ENCODE assay signal across 29 cellular contexts in the genomic region with DNA sequence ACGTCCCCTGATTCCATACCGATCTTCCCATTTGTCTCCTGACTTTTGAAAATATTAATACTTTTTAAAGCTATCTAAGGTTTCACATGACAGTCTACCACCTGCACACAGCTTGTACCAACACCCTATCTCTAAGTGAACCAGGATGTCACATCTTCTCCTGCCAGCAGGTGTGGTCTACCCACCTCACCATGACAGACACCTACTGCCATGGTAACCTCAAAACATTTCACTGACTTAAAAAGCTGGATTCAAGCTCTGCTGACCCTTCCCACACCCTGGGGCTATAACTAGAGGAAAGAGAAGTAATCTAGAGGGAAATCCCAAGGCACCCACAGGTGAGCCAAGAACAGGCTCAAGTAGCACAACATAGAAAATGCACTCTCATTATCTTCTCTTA. TPM values are rescaled to one million over a fixed set of nuclear protein-coding genes. Genes with fewer than 3 reads are reported as not detected.
DNase-seq lines count a peak whose midpoint lies in the region; ATAC-seq and TF ChIP-seq lines count a peak whose summit lies in the region.
"Had no signal": no experiment of that assay in that cellular context is flagged by ENCODE, and none has a peak within 500 bp of the region (broad histone marks: within the 10 kb centered on the region; RNA-seq: fewer than 3 reads in every experiment).

No MANE protein-coding gene starts in this region.

- no peak for TF ChIP-seq CTCF in body of pancreas (IDR thresholded peaks at IDR 0.05)

- no peak for TF ChIP-seq POLR2A in body of pancreas (IDR thresholded peaks at IDR 0.05)

- peaks cover 25% of the 10 kb centered on the region for H3K4me1 Mint-ChIP-seq in activated naive CD8-positive, alpha-beta T cell treated with anti-CD3 and anti-CD28 coated beads, Interleukin-2, amount 10 ng/mL, durations not matched to agents 7 days and 5 days
- peaks cover 21% of the 10 kb centered on the region for H3K4me1 Mint-ChIP-seq in activated naive CD8-positive, alpha-beta T cell treated with anti-CD3 and anti-CD28 coated beads, Interleukin-2, amount 50 U/mL, for 24 hours
- peaks cover 52% of the 10 kb centered on the region for H3K4me1 Mint-ChIP-seq in T-helper 2 cell treated with Interferon-gamma antibody and Interleukin-4, amounts not matched to agents 5 μg/mL and 100 μg/mL, for 36 hours (ENCODE audit: low read depth)

- no peak overlapping the region for H3K4me3 ChIP-seq in right cardiac atrium (ENCODE audit: low read length)
- no peak overlapping the region for H3K4me3 ChIP-seq in body of pancreas
- H3K4me3 ChIP-seq: BLaER1 treated with 17β-estradiol and CSF1 and Interleukin-3, amounts not matched to agents 10 nM and 100 nM; gastrocnemius medialis; K562; skin epidermis had no signal

- no peaks in the 10 kb centered on the region for H3K36me3 Mint-ChIP-seq in activated naive CD8-positive, alpha-beta T cell treated with anti-CD3 and anti-CD28 coated beads, Interleukin-2, amount 10 ng/mL, durations not matched to agents 7 days and 5 days
- H3K36me3 Mint-ChIP-seq in activated naive CD8-positive, alpha-beta T cell treated with anti-CD3 and anti-CD28 coated beads, Interleukin-2, amount 50 U/mL, for 24 hours (ENCODE audit: low read depth): no peaks in the 10 kb centered on the region
- no peaks in the 10 kb centered on the region for H3K36me3 Mint-ChIP-seq in T-helper 2 cell treated with Interferon-gamma antibody and Interleukin-4, amounts not matched to agents 5 μg/mL and 100 μg/mL, for 36 hours (ENCODE audit: low read depth)
- H3K36me3 Mint-ChIP-seq: activated naive CD8-positive, alpha-beta T cell treated with anti-CD3 and anti-CD28 coated beads for 36 hours had no signal

- 93% methylated on average over 2 of the region's 2 CpGs for WGBS in right cardiac atrium
- WGBS in body of pancreas, 2 donors: 89 to 94% methylated on average over 2 of the region's 2 CpGs

- POLR2A ChIA-PET in activated naive CD8-positive, alpha-beta T cell treated with anti-CD3 and anti-CD28 coated beads, Interleukin-2, amount 10 ng/mL, durations not matched to agents 7 days and 5 days (lab: Charles Lee): interaction anchor here (0.9 kb wide), 1 partner anchor 28 kb away, joined by 3 read pairs; no protein-coding TSS in a partner anchor

- intact Hi-C loops in right cardiac atrium (cut with DNase I): no loop called here
- intact Hi-C loops in body of pancreas (cut with DNase I): no loop called here

- no peaks in the 10 kb centered on the region for H3K9me3 ChIP-seq in right cardiac atrium (ENCODE audit: control insufficient read depth, low read length)
- no peaks in the 10 kb centered on the region for H3K9me3 ChIP-seq in body of pancreas
- H3K9me3 ChIP-seq: BLaER1 treated with 17β-estradiol and CSF1 and Interleukin-3, amounts not matched to agents 10 nM and 100 nM; gastrocnemius medialis had no signal

- peaks cover 2% of the 10 kb centered on the region for H3K27me3 Mint-ChIP-seq in activated naive CD8-positive, alpha-beta T cell treated with anti-CD3 and anti-CD28 coated beads, Interleukin-2, amount 10 ng/mL, durations not matched to agents 7 days and 5 days
- peaks cover 2% of the 10 kb centered on the region for H3K27me3 Mint-ChIP-seq in activated naive CD8-positive, alpha-beta T cell treated with anti-CD3 and anti-CD28 coated beads, Interleukin-2, amount 50 U/mL, for 24 hours
- no peaks in the 10 kb centered on the region for H3K27me3 Mint-ChIP-seq in T-helper 2 cell treated with Interferon-gamma antibody and Interleukin-4, amounts not matched to agents 5 μg/mL and 100 μg/mL, for 36 hours (ENCODE audit: low read depth)
- H3K27me3 Mint-ChIP-seq: activated naive CD8-positive, alpha-beta T cell treated with anti-CD3 and anti-CD28 coated beads for 36 hours; activated T-helper 17 cell treated with anti-CD3 and anti-CD28 coated beads, Interleukin-2, amount 50 U/mL, for 72 hours had no signal

- H3K36me3 ChIP-seq in body of pancreas (replicated peaks in 1 of 2; ENCODE audit: insufficient read depth in 1 of 2, low read depth in 2 of 2): no peaks in the 10 kb centered on the region
- H3K36me3 ChIP-seq: BLaER1 treated with 17β-estradiol and CSF1 and Interleukin-3, amounts not matched to agents 10 nM and 100 nM; gastrocnemius medialis had no signal

- no peak for DNase-seq in activated naive CD8-positive, alpha-beta T cell treated with anti-CD3 and anti-CD28 coated beads, Interleukin-2, amount 10 ng/mL, durations not matched to agents 7 days and 5 days
- no peak for DNase-seq in activated naive CD8-positive, alpha-beta T cell treated with anti-CD3 and anti-CD28 coated beads, Interleukin-2, amount 50 U/mL, for 24 hours
- DNase-seq in T-helper 2 cell treated with Interferon-gamma antibody and Interleukin-4, amounts not matched to agents 5 μg/mL and 100 μg/mL, for 36 hours (ENCODE audit: low spot score): no peak
- DNase-seq in kidney tubule cell (ENCODE audit: low spot score) (peak; percentile 50), NCI-H1105 treated with DMSO at 0.1 percent for 48 hours (lab: John Stamatoyannopoulos, UW) (no peak), right cardiac atrium (no peak), body of pancreas (no peak)
- DNase-seq: activated CD8-positive, alpha-beta memory T cell treated with anti-CD3 and anti-CD28 coated beads, Interleukin-2, amount 50 U/mL, for 4 hours; activated naive CD8-positive, alpha-beta T cell treated with anti-CD3 and anti-CD28 coated beads for 36 hours; dermis blood vessel endothelial cell; EL; gastrocnemius medialis; left colon; NCI-H1417 treated with DMSO at 0.1 percent for 48 hours; NCI-H2081 treated with DMSO at 0.1 percent for 48 hours; NCI-H345; NCI-H748 treated with DMSO at 0.1 percent for 48 hours; occipital lobe had no signal

- H3K27me3 ChIP-seq in right cardiac atrium (ENCODE audit: control insufficient read depth, insufficient read depth): no peaks in the 10 kb centered on the region
- H3K27me3 ChIP-seq in body of pancreas: no peaks in the 10 kb centered on the region
- H3K27me3 ChIP-seq: BLaER1 treated with 17β-estradiol and CSF1 and Interleukin-3, amounts not matched to agents 10 nM and 100 nM; gastrocnemius medialis had no signal

- no peaks in the 10 kb centered on the region for H3K4me1 ChIP-seq in right cardiac atrium (ENCODE audit: control insufficient read depth, insufficient read depth, low read length)
- H3K4me1 ChIP-seq in body of pancreas: no peaks in the 10 kb centered on the region
- H3K4me1 ChIP-seq: gastrocnemius medialis had no signal

- ATAC-seq in activated naive CD8-positive, alpha-beta T cell treated with anti-CD3 and anti-CD28 coated beads, Interleukin-2, amount 10 ng/mL, durations not matched to agents 7 days and 5 days (ENCODE audit: low read depth): peak; percentile 47
- ATAC-seq in activated naive CD8-positive, alpha-beta T cell treated with anti-CD3 and anti-CD28 coated beads, Interleukin-2, amount 50 U/mL, for 24 hours: no peak
- ATAC-seq in right cardiac atrium: no peak
- ATAC-seq in body of pancreas: no peak
- ATAC-seq: activated T-helper 17 cell treated with anti-CD3 and anti-CD28 coated beads, Interleukin-2, amount 50 U/mL, for 72 hours; gastrocnemius medialis; K562; left colon had no signal

- H3K27ac Mint-ChIP-seq in activated naive CD8-positive, alpha-beta T cell treated with anti-CD3 and anti-CD28 coated beads, Interleukin-2, amount 10 ng/mL, durations not matched to agents 7 days and 5 days: no peak overlapping the region
- no peak overlapping the region for H3K27ac Mint-ChIP-seq in activated naive CD8-positive, alpha-beta T cell treated with anti-CD3 and anti-CD28 coated beads, Interleukin-2, amount 50 U/mL, for 24 hours
- H3K27ac Mint-ChIP-seq in T-helper 2 cell treated with Interferon-gamma antibody and Interleukin-4, amounts not matched to agents 5 μg/mL and 100 μg/mL, for 36 hours: peak overlapping the region; percentile 17
- H3K27ac Mint-ChIP-seq: activated naive CD8-positive, alpha-beta T cell treated with anti-CD3 and anti-CD28 coated beads for 36 hours; activated T-helper 17 cell treated with anti-CD3 and anti-CD28 coated beads, Interleukin-2, amount 50 U/mL, for 72 hours had no signal

- H3K4me3 Mint-ChIP-seq in activated naive CD8-positive, alpha-beta T cell treated with anti-CD3 and anti-CD28 coated beads, Interleukin-2, amount 10 ng/mL, durations not matched to agents 7 days and 5 days: no peak overlapping the region
- H3K4me3 Mint-ChIP-seq in activated naive CD8-positive, alpha-beta T cell treated with anti-CD3 and anti-CD28 coated beads, Interleukin-2, amount 50 U/mL, for 24 hours: no peak overlapping the region
- no peak overlapping the region for H3K4me3 Mint-ChIP-seq in T-helper 2 cell treated with Interferon-gamma antibody and Interleukin-4, amounts not matched to agents 5 μg/mL and 100 μg/mL, for 36 hours
- H3K4me3 Mint-ChIP-seq: activated naive CD8-positive, alpha-beta T cell treated with anti-CD3 and anti-CD28 coated beads for 36 hours; activated T-helper 17 cell treated with anti-CD3 and anti-CD28 coated beads, Interleukin-2, amount 50 U/mL, for 72 hours had no signal

- no peaks in the 10 kb centered on the region for H3K9me3 Mint-ChIP-seq in activated naive CD8-positive, alpha-beta T cell treated with anti-CD3 and anti-CD28 coated beads, Interleukin-2, amount 10 ng/mL, durations not matched to agents 7 days and 5 days
- peaks cover 4% of the 10 kb centered on the region for H3K9me3 Mint-ChIP-seq in activated naive CD8-positive, alpha-beta T cell treated with anti-CD3 and anti-CD28 coated beads, Interleukin-2, amount 50 U/mL, for 24 hours
- no peaks in the 10 kb centered on the region for H3K9me3 Mint-ChIP-seq in T-helper 2 cell treated with Interferon-gamma antibody and Interleukin-4, amounts not matched to agents 5 μg/mL and 100 μg/mL, for 36 hours
- H3K9me3 Mint-ChIP-seq: activated naive CD8-positive, alpha-beta T cell treated with anti-CD3 and anti-CD28 coated beads for 36 hours; activated T-helper 17 cell treated with anti-CD3 and anti-CD28 coated beads, Interleukin-2, amount 50 U/mL, for 72 hours had no signal

- H3K27ac ChIP-seq in right cardiac atrium (ENCODE audit: low read length) (no peak overlapping the region), body of pancreas (no peak overlapping the region)
- H3K27ac ChIP-seq: BLaER1 treated with 17β-estradiol and CSF1 and Interleukin-3, amounts not matched to agents 10 nM and 100 nM; gastrocnemius medialis; skin epidermis had no signal

RNA-seq across cellular contexts. Expression of a gene that starts 1.2 kb away (rescaled TPM):
- under 1 TPM; 0.23 to 0.28 TPM for total RNA-seq in activated naive CD8-positive, alpha-beta T cell treated with anti-CD3 and anti-CD28 coated beads, Interleukin-2, amount 10 ng/mL, durations not matched to agents 7 days and 5 days
- under 1 TPM in 1 of 4 donors, not detected in 3; 0.34 TPM for total RNA-seq in right cardiac atrium
- not detected for polyA plus RNA-seq in right cardiac atrium
- not detected for total RNA-seq in body of pancreas
- total RNA-seq: activated naive CD8-positive, alpha-beta T cell treated with anti-CD3 and anti-CD28 coated beads for 36 hours; HT1080; K562; left colon; MCF 10A; occipital lobe; pulmonary artery endothelial cell; SK-MEL-5; subcutaneous adipose tissue had no signal

RNA-seq across cellular contexts. Expression of a gene that starts 41.0 kb away (rescaled TPM):
- not detected for total RNA-seq in activated naive CD8-positive, alpha-beta T cell treated with anti-CD3 and anti-CD28 coated beads, Interleukin-2, amount 10 ng/mL, durations not matched to agents 7 days and 5 days
- total RNA-seq in right cardiac atrium (not detected), body of pancreas (not detected)
- not detected for polyA plus RNA-seq in right cardiac atrium
- total RNA-seq: activated naive CD8-positive, alpha-beta T cell treated with anti-CD3 and anti-CD28 coated beads for 36 hours; activated T-helper 17 cell treated with anti-CD3 and anti-CD28 coated beads, Interleukin-2, amount 50 U/mL, for 72 hours; dermis blood vessel endothelial cell; gastrocnemius medialis; HT1080; K562; left colon; MCF 10A; occipital lobe; pulmonary artery endothelial cell; SK-MEL-5; subcutaneous adipose tissue; T-helper 1 cell treated with Interleukin-12 subunit alpha and Interleukin-12 subunit beta and Interleukin-4 antibody, amounts not matched to agents 30 ng/mL and 1 ng/mL, for 36 hours had no signal
- polyA plus RNA-seq: AG04450, K562 had no signal

RNA-seq across cellular contexts. Expression of a gene that starts 57.7 kb away (rescaled TPM):
- not detected for total RNA-seq in activated naive CD8-positive, alpha-beta T cell treated with anti-CD3 and anti-CD28 coated beads, Interleukin-2, amount 10 ng/mL, durations not matched to agents 7 days and 5 days
- total RNA-seq in right cardiac atrium: not detected
- not detected for polyA plus RNA-seq in right cardiac atrium
- not detected for total RNA-seq in body of pancreas
- total RNA-seq: activated naive CD8-positive, alpha-beta T cell treated with anti-CD3 and anti-CD28 coated beads for 36 hours; activated T-helper 17 cell treated with anti-CD3 and anti-CD28 coated beads, Interleukin-2, amount 50 U/mL, for 72 hours; dermis blood vessel endothelial cell; HT1080; K562; left colon; MCF 10A; occipital lobe; pulmonary artery endothelial cell; SK-MEL-5; subcutaneous adipose tissue; T-helper 1 cell treated with Interleukin-12 subunit alpha and Interleukin-12 subunit beta and Interleukin-4 antibody, amounts not matched to agents 30 ng/mL and 1 ng/mL, for 36 hours had no signal
- polyA plus RNA-seq: AG04450, K562 had no signal
